In the genomic region with DNA sequence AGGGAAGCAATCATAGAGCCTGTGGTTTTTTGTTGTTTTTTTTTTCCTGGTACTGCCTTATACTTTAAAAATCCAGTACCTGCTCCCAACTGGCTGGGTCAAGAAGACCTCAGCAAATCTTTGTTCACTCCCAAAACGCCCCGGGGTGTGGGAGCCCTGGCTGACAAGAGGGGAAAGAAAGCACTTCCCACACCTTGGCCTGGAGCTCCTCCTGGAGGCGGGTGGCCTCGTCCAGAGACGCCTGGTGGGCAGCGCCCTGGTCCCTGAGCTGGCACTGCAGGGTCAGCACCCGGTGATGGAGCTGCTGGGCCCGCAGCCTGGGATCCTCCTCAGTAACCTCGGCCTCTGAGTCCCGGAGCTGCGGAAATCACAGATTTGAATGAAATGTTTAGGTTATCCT, we compare ENCODE assay signal across 10 cellular contexts. TPM values are rescaled to one million over a fixed set of nuclear protein-coding genes. Genes with fewer than 3 reads are reported as not detected.
DNase-seq lines count a peak whose midpoint lies in the region; ATAC-seq and TF ChIP-seq lines count a peak whose summit lies in the region.
"Had no signal": no experiment of that assay in that cellular context is flagged by ENCODE, and none has a peak within 500 bp of the region (broad histone marks: within the 10 kb centered on the region; RNA-seq: fewer than 3 reads in every experiment).

No MANE protein-coding gene starts in this region.

- no peak overlapping the region for H3K4me2 ChIP-seq in neural progenitor cell

- DNase-seq in NCI-H2081 (lab: John Stamatoyannopoulos, UW), result peak; percentile 70 to 76
- no peak for DNase-seq in NCI-H2081 treated with DMSO at 0.1 percent for 48 hours (lab: John Stamatoyannopoulos, UW)
- DNase-seq in Kasumi-1 (lab: John Stamatoyannopoulos, UW), result peak; percentile 5 to 15
- DNase-seq in astrocyte of the hippocampus (ENCODE audit: low read depth, low spot score), result peak; percentile 40
- peak; percentile 82 for DNase-seq in neural progenitor cell (ENCODE audit: low spot score)
- DNase-seq: AML-193 had no signal

- no peaks in the 10 kb centered on the region for H3K4me1 Mint-ChIP-seq in neural progenitor cell
- no peaks in the 10 kb centered on the region for H3K4me1 Mint-ChIP-seq in stimulated activated memory B cell treated with anti-CD40 and anti-IgM and Interleukin-4, amounts not matched to agents 10 μg/mL and 1 μg/mL and 100 μg/mL, for 72 hours

- no peak overlapping the region for H3K27ac ChIP-seq in neural progenitor cell
- H3K27ac ChIP-seq: thoracic aorta had no signal

- H3K9ac ChIP-seq in neural progenitor cell, result no peak overlapping the region

- H3K9me3 Mint-ChIP-seq in neural progenitor cell, result peaks cover 21% of the 10 kb centered on the region
- peaks cover 20% of the 10 kb centered on the region for H3K9me3 Mint-ChIP-seq in stimulated activated memory B cell treated with anti-CD40 and anti-IgM and Interleukin-4, amounts not matched to agents 10 μg/mL and 1 μg/mL and 100 μg/mL, for 72 hours

- no peak overlapping the region for H3K4me3 ChIP-seq in neural progenitor cell
- H3K4me3 ChIP-seq: thoracic aorta had no signal

- no peak overlapping the region for H3K27ac Mint-ChIP-seq in neural progenitor cell
- H3K27ac Mint-ChIP-seq in stimulated activated memory B cell treated with anti-CD40 and anti-IgM and Interleukin-4, amounts not matched to agents 10 μg/mL and 1 μg/mL and 100 μg/mL, for 72 hours, result no peak overlapping the region

- ATAC-seq in GM18498 (IDR thresholded peaks at IDR 0.05; ENCODE audit: unreplicated experiment) (no peak), GM19463 (IDR thresholded peaks at IDR 0.05; ENCODE audit: unreplicated experiment) (no peak)
- ATAC-seq in stimulated activated memory B cell treated with anti-CD40 and anti-IgM and Interleukin-4, amounts not matched to agents 10 μg/mL and 1 μg/mL and 100 μg/mL, for 72 hours, result no peak

- no peaks in the 10 kb centered on the region for H3K9me3 ChIP-seq in neural progenitor cell (ENCODE audit: low read depth)

- peak; percentile 76 for TF ChIP-seq CTCF in neural progenitor cell (IDR thresholded peaks at IDR 0.05)

- H4K20me1 ChIP-seq in neural progenitor cell (ENCODE audit: low read depth), result no peaks in the 10 kb centered on the region

- H3K4me1 ChIP-seq in neural progenitor cell, result no peaks in the 10 kb centered on the region

- H3F3A ChIP-seq in neural progenitor cell (ENCODE audit: low read depth), result no peaks in the 10 kb centered on the region

- no peaks in the 10 kb centered on the region for H3K79me2 ChIP-seq in neural progenitor cell (ENCODE audit: low read depth)

- no peaks in the 10 kb centered on the region for H3K36me3 ChIP-seq in neural progenitor cell
- H3K36me3 ChIP-seq: thoracic aorta had no signal

- peaks cover 2% of the 10 kb centered on the region for H3K27me3 Mint-ChIP-seq in neural progenitor cell (ENCODE audit: insufficient read depth, low read depth)
- H3K27me3 Mint-ChIP-seq in stimulated activated memory B cell treated with anti-CD40 and anti-IgM and Interleukin-4, amounts not matched to agents 10 μg/mL and 1 μg/mL and 100 μg/mL, for 72 hours, result peaks cover 13% of the 10 kb centered on the region

- no peak overlapping the region for H3K4me3 Mint-ChIP-seq in neural progenitor cell
- H3K4me3 Mint-ChIP-seq in stimulated activated memory B cell treated with anti-CD40 and anti-IgM and Interleukin-4, amounts not matched to agents 10 μg/mL and 1 μg/mL and 100 μg/mL, for 72 hours, result no peak overlapping the region

- H2AFZ ChIP-seq in neural progenitor cell (replicated peaks), result no peak overlapping the region

- H3K36me3 Mint-ChIP-seq in neural progenitor cell, result no peaks in the 10 kb centered on the region
- H3K36me3 Mint-ChIP-seq in stimulated activated memory B cell treated with anti-CD40 and anti-IgM and Interleukin-4, amounts not matched to agents 10 μg/mL and 1 μg/mL and 100 μg/mL, for 72 hours, result no peaks in the 10 kb centered on the region

- peaks cover 21% of the 10 kb centered on the region for H3K27me3 ChIP-seq in neural progenitor cell

RNA-seq across cellular contexts. Expression of gene C4orf50, which starts 38.2 kb away (rescaled TPM):
- total RNA-seq in neural progenitor cell (ENCODE audit: low replicate concordance), result 0.09 and 0.32 TPM in 2 replicates
